In genomic region chr18:65869527-65869926, GRCh38 we compare ENCODE assay signal across 6 cellular contexts.
"Had no signal": no experiment of that assay in that cellular context is flagged by ENCODE, and none has a peak within 500 bp of the region (broad histone marks: within the 10 kb centered on the region; RNA-seq: fewer than 3 reads in every experiment).

No MANE protein-coding gene starts in this region.

- H3K27me3 Mint-ChIP-seq: IgD-negative memory B cell had no signal

- H3K4me1 Mint-ChIP-seq: IgD-negative memory B cell had no signal

- DNase-seq: IMR-90, KBM-7 had no signal

- H3K4me3 ChIP-seq: K562 had no signal

- ATAC-seq: HepG2, K562 had no signal

- H3K27ac Mint-ChIP-seq: IgD-negative memory B cell had no signal

- H3K4me3 Mint-ChIP-seq: IgD-negative memory B cell had no signal

- H3K27ac ChIP-seq: HL-60 had no signal

- H3K36me3 Mint-ChIP-seq: IgD-negative memory B cell had no signal
